ENCODE assay signal across 1 cellular context in the genomic region with DNA sequence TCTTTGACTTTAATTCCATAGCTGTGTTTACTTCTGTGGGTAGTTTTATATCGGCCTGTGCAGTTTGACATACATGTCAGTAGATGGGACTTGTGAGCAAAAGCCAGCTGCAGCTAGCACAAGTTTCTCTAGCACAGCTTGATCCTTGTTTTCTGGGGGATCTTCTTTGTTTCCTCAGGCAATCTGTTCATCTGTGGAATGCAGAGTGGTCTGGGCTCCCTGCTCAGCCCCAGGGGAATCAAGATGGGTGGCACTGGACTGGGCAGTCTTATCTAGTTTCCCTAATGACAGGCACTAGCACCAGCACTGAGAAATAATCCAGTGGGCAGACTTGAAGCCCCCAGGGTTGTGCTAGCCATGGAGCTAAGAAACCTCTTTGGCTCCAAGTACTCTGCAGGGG.
TF ChIP-seq lines count a peak whose summit lies in the region.

No MANE protein-coding gene starts in this region.

TF ChIP-seq in GM23338, 12 proteins besides CTCF, POLR2A, EP300 and RAD21 (continued from another document):
- TF ChIP-seq, protein P1, sequence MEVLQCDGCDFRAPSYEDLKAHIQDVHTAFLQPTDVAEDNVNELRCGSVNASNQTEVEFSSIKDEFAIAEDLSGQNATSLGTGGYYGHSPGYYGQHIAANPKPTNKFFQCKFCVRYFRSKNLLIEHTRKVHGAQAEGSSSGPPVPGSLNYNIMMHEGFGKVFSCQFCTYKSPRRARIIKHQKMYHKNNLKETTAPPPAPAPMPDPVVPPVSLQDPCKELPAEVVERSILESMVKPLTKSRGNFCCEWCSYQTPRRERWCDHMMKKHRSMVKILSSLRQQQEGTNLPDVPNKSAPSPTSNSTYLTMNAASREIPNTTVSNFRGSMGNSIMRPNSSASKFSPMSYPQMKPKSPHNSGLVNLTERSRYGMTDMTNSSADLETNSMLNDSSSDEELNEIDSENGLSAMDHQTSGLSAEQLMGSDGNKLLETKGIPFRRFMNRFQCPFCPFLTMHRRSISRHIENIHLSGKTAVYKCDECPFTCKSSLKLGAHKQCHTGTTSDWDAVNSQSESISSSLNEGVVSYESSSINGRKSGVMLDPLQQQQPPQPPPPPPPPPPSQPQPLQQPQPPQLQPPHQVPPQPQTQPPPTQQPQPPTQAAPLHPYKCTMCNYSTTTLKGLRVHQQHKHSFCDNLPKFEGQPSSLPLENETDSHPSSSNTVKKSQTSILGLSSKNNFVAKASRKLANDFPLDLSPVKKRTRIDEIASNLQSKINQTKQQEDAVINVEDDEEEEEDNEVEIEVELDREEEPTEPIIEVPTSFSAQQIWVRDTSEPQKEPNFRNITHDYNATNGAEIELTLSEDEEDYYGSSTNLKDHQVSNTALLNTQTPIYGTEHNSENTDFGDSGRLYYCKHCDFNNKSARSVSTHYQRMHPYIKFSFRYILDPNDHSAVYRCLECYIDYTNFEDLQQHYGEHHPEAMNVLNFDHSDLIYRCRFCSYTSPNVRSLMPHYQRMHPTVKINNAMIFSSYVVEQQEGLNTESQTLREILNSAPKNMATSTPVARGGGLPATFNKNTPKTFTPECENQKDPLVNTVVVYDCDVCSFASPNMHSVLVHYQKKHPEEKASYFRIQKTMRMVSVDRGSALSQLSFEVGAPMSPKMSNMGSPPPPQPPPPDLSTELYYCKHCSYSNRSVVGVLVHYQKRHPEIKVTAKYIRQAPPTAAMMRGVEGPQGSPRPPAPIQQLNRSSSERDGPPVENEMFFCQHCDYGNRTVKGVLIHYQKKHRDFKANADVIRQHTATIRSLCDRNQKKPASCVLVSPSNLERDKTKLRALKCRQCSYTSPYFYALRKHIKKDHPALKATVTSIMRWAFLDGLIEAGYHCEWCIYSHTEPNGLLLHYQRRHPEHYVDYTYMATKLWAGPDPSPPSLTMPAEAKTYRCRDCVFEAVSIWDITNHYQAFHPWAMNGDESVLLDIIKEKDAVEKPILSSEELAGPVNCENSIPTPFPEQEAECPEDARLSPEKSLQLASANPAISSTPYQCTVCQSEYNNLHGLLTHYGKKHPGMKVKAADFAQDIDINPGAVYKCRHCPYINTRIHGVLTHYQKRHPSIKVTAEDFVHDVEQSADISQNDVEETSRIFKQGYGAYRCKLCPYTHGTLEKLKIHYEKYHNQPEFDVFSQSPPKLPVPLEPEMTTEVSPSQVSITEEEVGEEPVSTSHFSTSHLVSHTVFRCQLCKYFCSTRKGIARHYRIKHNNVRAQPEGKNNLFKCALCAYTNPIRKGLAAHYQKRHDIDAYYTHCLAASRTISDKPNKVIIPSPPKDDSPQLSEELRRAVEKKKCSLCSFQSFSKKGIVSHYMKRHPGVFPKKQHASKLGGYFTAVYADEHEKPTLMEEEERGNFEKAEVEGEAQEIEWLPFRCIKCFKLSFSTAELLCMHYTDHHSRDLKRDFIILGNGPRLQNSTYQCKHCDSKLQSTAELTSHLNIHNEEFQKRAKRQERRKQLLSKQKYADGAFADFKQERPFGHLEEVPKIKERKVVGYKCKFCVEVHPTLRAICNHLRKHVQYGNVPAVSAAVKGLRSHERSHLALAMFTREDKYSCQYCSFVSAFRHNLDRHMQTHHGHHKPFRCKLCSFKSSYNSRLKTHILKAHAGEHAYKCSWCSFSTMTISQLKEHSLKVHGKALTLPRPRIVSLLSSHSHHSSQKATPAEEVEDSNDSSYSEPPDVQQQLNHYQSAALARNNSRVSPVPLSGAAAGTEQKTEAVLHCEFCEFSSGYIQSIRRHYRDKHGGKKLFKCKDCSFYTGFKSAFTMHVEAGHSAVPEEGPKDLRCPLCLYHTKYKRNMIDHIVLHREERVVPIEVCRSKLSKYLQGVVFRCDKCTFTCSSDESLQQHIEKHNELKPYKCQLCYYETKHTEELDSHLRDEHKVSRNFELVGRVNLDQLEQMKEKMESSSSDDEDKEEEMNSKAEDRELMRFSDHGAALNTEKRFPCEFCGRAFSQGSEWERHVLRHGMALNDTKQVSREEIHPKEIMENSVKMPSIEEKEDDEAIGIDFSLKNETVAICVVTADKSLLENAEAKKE (CRISPR knock-in tag; IDR thresholded peaks at IDR 0.05): no peak
